ENCODE assay signal across 22 cellular contexts in genomic region chr12:79384551-79384950, GRCh38.
DNase-seq lines count a peak whose midpoint lies in the region.
"Had no signal": no experiment of that assay in that cellular context is flagged by ENCODE, and none has a peak within 500 bp of the region (broad histone marks: within the 10 kb centered on the region; RNA-seq: fewer than 3 reads in every experiment).

No MANE protein-coding gene starts in this region.

- DNase-seq in dermis microvascular lymphatic vessel endothelial cell (ENCODE audit: low read depth in 2 of 2), result peak; percentile 45 to 64
- no peak for DNase-seq in superior temporal gyrus (ENCODE audit: extremely low spot score)
- DNase-seq: 8988T; ACHN; AML-193; BE2C; C1 segment of cervical spinal cord; Caco-2; Calu3; CD4-positive, alpha-beta memory T cell; CD4-positive, alpha-beta T cell; CD4-positive, CD25-positive, alpha-beta regulatory T cell; CD8-positive, alpha-beta memory T cell; CD8-positive, alpha-beta T cell; COR-L47; DMS 273 treated with DMSO at 0.1 percent for 48 hours; DMS153; DMS53; DMS79; DMS79 treated with DMSO at 0.1 percent for 48 hours; DND-41; EL had no signal
